ENCODE assay signal across 8 cellular contexts in the genomic region with DNA sequence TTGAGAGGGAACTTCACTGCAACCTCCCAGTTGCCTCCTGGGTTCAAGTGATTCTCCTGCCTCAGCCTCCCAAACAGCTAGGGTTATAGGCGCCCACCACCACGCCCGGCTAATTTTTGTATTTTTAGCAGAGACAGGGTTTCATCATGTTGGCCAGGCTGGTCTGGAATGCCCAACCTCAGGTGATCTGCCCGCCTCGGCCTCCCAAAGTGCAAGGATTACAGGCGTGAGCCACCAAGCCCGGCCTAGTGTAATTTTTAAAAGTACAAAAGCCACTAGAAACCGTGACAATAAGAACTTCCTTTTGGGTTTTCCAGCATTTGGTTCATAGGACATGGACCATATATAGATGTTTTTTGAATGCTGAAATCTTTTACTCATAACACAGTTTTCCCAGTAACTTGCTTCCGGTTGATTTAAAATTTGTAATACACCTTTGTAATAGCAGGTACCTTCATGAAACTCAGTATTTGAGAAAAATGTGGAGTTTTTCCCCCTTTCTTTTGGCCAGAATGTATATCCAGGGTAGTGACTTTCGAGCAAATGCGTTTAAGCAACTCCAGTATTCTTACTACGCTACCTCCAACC. TPM values are rescaled to one million over a fixed set of nuclear protein-coding genes. Genes with fewer than 3 reads are reported as not detected.
DNase-seq lines count a peak whose midpoint lies in the region; ATAC-seq and TF ChIP-seq lines count a peak whose summit lies in the region.

No MANE protein-coding gene starts in this region.

- DNase-seq in HAP-1 (ENCODE audit: low spot score in 2 of 2) = no peak
- no peak for DNase-seq in WTC11 (ENCODE audit: low spot score)
- peak in 1 of 3 donors; percentile 54 for DNase-seq in right cardiac atrium
- no peak for DNase-seq in omental fat pad (ENCODE audit: low spot score)
- DNase-seq in nucleus accumbens (lab: John Stamatoyannopoulos, UW) = no peak

- H3K27ac ChIP-seq in right cardiac atrium (ENCODE audit: low read length) (peak overlapping the region; percentile 82), skin epidermis (peak overlapping the region; percentile 27 to 99 (median 98))

- H3K4me1 Mint-ChIP-seq in WTC11 = peaks cover 31% of the 10 kb centered on the region

- 54% methylated on average over 12 of the region's 12 CpGs for WGBS in right cardiac atrium

- H3K36me3 ChIP-seq in HAP-1 (replicated peaks) = no peaks in the 10 kb centered on the region

- no peaks in the 10 kb centered on the region for H3K9me3 ChIP-seq in HAP-1
- H3K9me3 ChIP-seq in right cardiac atrium (ENCODE audit: control insufficient read depth, low read length) = no peaks in the 10 kb centered on the region

- no peaks in the 10 kb centered on the region for H3K9me3 Mint-ChIP-seq in WTC11

- no peaks in the 10 kb centered on the region for H3K27me3 Mint-ChIP-seq in WTC11 (ENCODE audit: low read depth)

- peak overlapping the region; percentile 92 for H3K4me3 Mint-ChIP-seq in WTC11

- H3K4me3 ChIP-seq in HAP-1 (peak overlapping the region; percentile 81), right cardiac atrium (ENCODE audit: low read length) (peak overlapping the region; percentile 61), skin epidermis (peak overlapping the region; percentile 75 to 99 (median 91))

- intact Hi-C loops in right cardiac atrium (cut with DNase I) = no loop called here

- TF ChIP-seq CTCF in WTC11 (IDR thresholded peaks at IDR 0.05) (no peak), omental fat pad (IDR thresholded peaks at IDR 0.05) (no peak)

- CTCF ChIA-PET in WTC11 (lab: Charles Lee) = interaction anchor here (0.7 to 1.8 kb wide), 3 partner anchors 14 to 265 kb away, joined by 3 to 17 read pairs (median 5); no protein-coding TSS in a partner anchor

- H3K27ac Mint-ChIP-seq in WTC11 = peak overlapping the region; percentile 82

- no peaks in the 10 kb centered on the region for H3K27me3 ChIP-seq in HAP-1 (ENCODE audit: low read depth)
- no peaks in the 10 kb centered on the region for H3K27me3 ChIP-seq in right cardiac atrium (ENCODE audit: control insufficient read depth, insufficient read depth)

- H3K36me3 Mint-ChIP-seq in WTC11 = no peaks in the 10 kb centered on the region; the same call in 1 of the 2 replicates

- ATAC-seq in WTC11 (no peak), right cardiac atrium (no peak), GM21381 (IDR thresholded peaks at IDR 0.05; ENCODE audit: unreplicated experiment) (no peak), GM21825 (IDR thresholded peaks at IDR 0.05; ENCODE audit: unreplicated experiment) (no peak), omental fat pad (ENCODE audit: low FRiP score) (no peak)

- H3K4me1 ChIP-seq in HAP-1 (peaks cover 19% of the 10 kb centered on the region), right cardiac atrium (ENCODE audit: control insufficient read depth, insufficient read depth, low read length) (peaks cover 6% of the 10 kb centered on the region)

- POLR2A ChIA-PET in WTC11 (lab: Charles Lee) = no interaction called here

- in situ Hi-C loops in HAP-1 (cut with MboI; ENCODE audit: low sequenced_read_pairs) = no loop called here

TF ChIP-seq in WTC11, 78 proteins besides CTCF, POLR2A, EP300 and RAD21:
- TF ChIP-seq GABPB1 (CRISPR knock-in tag; IDR thresholded peaks at IDR 0.05) = peak; percentile 43; the same call in 1 of the 2 replicates
- no peak for TF ChIP-seq ELF4 (CRISPR knock-in tag; IDR thresholded peaks at IDR 0.05; ENCODE audit: low read depth)

RNA-seq across cellular contexts. Expression of gene PXT1, which starts 0.5 kb away (rescaled TPM):
- 0.15 TPM in 1 of 3 replicates, not detected in the others for total RNA-seq in WTC11 (2021)
- under 1 TPM in 2 of 4 donors, not detected in 2; 0.17 to 0.42 TPM for total RNA-seq in right cardiac atrium
- polyA plus RNA-seq in right cardiac atrium = 0.09 TPM
- not detected for total RNA-seq in omental fat pad

RNA-seq across cellular contexts. Expression of gene KCTD20, which starts 0.6 kb away (rescaled TPM):
- 25.1 to 27.5 TPM (median 26.7 TPM) in 3 replicates for total RNA-seq in WTC11 (2021)
- total RNA-seq in right cardiac atrium = 10 to 100 TPM; 24.2 to 31.5 (median 26.6) TPM
- polyA plus RNA-seq in right cardiac atrium = 12.9 TPM
- total RNA-seq in omental fat pad = 100 to 1,000 TPM in 1 of 4 donors, 10 to 100 TPM in 3; 80.9 to 117 (median 89.4) TPM

RNA-seq across cellular contexts. Expression of gene ETV7, which starts 54.7 kb away (rescaled TPM):
- 0.68 to 1.4 TPM (median 1.2 TPM) in 3 replicates for total RNA-seq in WTC11 (2021)
- under 1 TPM; 0.18 to 0.37 (median 0.34) TPM for total RNA-seq in right cardiac atrium
- 0.18 TPM for polyA plus RNA-seq in right cardiac atrium
- 1 to 10 TPM in 3 of 4 donors, under 1 TPM in 1; 0.56 to 5.9 (median 2.8) TPM for total RNA-seq in omental fat pad
